8 cellular contexts compared by ENCODE assay signal in the genomic region with DNA sequence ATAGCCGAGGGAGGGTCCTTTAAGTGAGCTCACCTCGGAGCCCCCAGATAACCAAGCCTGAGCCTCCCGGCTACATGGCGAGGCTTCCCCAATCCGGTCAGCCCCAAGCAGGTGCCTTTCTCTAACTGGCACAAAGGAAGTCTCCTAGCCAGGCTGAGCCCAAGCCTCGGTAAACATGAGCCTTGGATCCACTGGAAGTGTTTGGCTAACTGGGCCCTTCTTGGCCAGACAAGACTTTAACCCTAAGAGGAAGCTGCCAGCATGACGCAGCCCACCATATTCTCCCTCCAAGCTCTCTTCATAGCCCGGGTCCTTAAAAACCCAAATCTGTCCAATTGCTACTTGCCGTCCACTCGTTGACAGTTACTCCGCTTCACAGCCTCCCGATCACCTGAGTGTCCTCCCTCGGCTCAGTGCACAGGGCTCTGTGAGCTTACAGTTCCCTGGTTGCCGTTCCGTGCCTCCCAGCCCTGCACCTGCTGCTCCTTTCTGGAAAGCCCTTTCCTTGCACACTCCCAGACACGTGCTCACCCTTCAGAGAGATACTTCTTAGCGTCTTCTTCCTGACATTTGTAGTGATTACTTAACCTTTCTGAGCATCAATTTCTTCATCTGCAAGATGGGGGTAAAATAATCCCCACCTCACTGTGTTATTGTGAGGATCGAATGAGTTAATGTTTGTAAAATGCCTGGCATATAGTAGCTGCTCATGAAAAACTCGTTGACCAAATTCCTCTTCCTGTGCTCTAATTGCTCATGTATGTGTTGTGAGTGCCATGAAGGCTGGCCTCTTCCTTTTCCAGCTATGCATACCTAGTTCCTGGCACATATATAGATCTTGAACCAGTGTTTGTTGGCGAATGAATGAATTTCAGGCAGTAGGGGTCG. TPM values are rescaled to one million over a fixed set of nuclear protein-coding genes. Genes with fewer than 3 reads are reported as not detected.
DNase-seq lines count a peak whose midpoint lies in the region; ATAC-seq and TF ChIP-seq lines count a peak whose summit lies in the region.

No MANE protein-coding gene starts in this region.

- H3K36me3 ChIP-seq in endocrine pancreas (ENCODE audit: control insufficient read depth, insufficient read depth, low read length) (no peaks in the 10 kb centered on the region), osteoblast (ENCODE audit: insufficient read depth, low read length) (no peaks in the 10 kb centered on the region)

- H3K9me3 ChIP-seq in endocrine pancreas (ENCODE audit: control insufficient read depth, low read length), result no peaks in the 10 kb centered on the region
- no peaks in the 10 kb centered on the region for H3K9me3 ChIP-seq in osteoblast (ENCODE audit: low read depth, low read length)

- H3K4me1 ChIP-seq in endocrine pancreas (ENCODE audit: control insufficient read depth, insufficient read depth, low read length) (no peaks in the 10 kb centered on the region), osteoblast (ENCODE audit: insufficient read depth, low read length) (peaks cover 20% of the 10 kb centered on the region)

- no peaks in the 10 kb centered on the region for H3K79me2 ChIP-seq in osteoblast (ENCODE audit: insufficient read depth, low read length)

- H4K20me1 ChIP-seq in osteoblast (ENCODE audit: insufficient read depth, low read length), result no peaks in the 10 kb centered on the region

- H3K9ac ChIP-seq in endocrine pancreas (ENCODE audit: control insufficient read depth, insufficient read depth, low read length), result peak overlapping the region; percentile 74

- peak overlapping the region; percentile 41 for H3K27ac ChIP-seq in osteoblast (ENCODE audit: low read depth, low read length)

- TF ChIP-seq CTCF in osteoblast (IDR thresholded peaks at IDR 0.05; ENCODE audit: extremely low read depth, low read depth, low read length), result no peak

- no peaks in the 10 kb centered on the region for H3K27me3 ChIP-seq in endocrine pancreas (ENCODE audit: control insufficient read depth, insufficient read depth, low read length)
- no peaks in the 10 kb centered on the region for H3K27me3 ChIP-seq in osteoblast (ENCODE audit: insufficient read depth, low read length)

- ATAC-seq in HG03039 (IDR thresholded peaks at IDR 0.05; ENCODE audit: unreplicated experiment), result no peak

- H3K4me2 ChIP-seq in osteoblast (ENCODE audit: insufficient read depth, low read length), result peak overlapping the region; percentile 72

- H3K4me3 ChIP-seq in endocrine pancreas (ENCODE audit: control insufficient read depth, insufficient read depth, low read length), result no peak overlapping the region
- peak overlapping the region; percentile 69 for H3K4me3 ChIP-seq in osteoblast (ENCODE audit: insufficient read depth, low read length)

- H2AFZ ChIP-seq in osteoblast (ENCODE audit: low read length), result peak overlapping the region; percentile 56

- DNase-seq in DMS153 treated with DMSO at 0.1 percent for 48 hours (lab: John Stamatoyannopoulos, UW; ENCODE audit: unreplicated experiment) (peak; percentile 59), NCI-H2029 treated with DMSO at 0.1 percent for 48 hours (lab: John Stamatoyannopoulos, UW) (peak; percentile 26), osteoblast (ENCODE audit: insufficient read length, low spot score, missing footprints) (peak; percentile 19), LoVo (ENCODE audit: low spot score) (no peak), AG20443 (ENCODE audit: low spot score) (no peak), HCEC 1CT (no peak)

RNA-seq across cellular contexts. Expression of a gene that starts 25.6 kb away (rescaled TPM):
- total RNA-seq in osteoblast, result 17.4 and 18.6 TPM in 2 replicates

RNA-seq across cellular contexts. Expression of a gene that starts 51.0 kb away (rescaled TPM):
- 15.9 and 16.3 TPM in 2 replicates for total RNA-seq in osteoblast

Comparison
In these comparisons a context has a peak if more than half of its experiments do, and no peak if none do; other contexts are left out.
1. DNase-seq: peak in DMS153 treated with DMSO at 0.1 percent for 48 hours (single experiment), NCI-H2029 treated with DMSO at 0.1 percent for 48 hours (single experiment) and osteoblast (single experiment); none in LoVo (single experiment), AG20443 (single experiment) and HCEC 1CT (single experiment).